8 cellular contexts compared by ENCODE assay signal in genomic region chr17:21288581-21289017, GRCh38. TPM values are rescaled to one million over a fixed set of nuclear protein-coding genes. Genes with fewer than 3 reads are reported as not detected.
DNase-seq lines count a peak whose midpoint lies in the region; ATAC-seq and TF ChIP-seq lines count a peak whose summit lies in the region.

No MANE protein-coding gene starts in this region.

- TF ChIP-seq CTCF in GM12874 (IDR thresholded peaks at IDR 0.05; ENCODE audit: insufficient read depth, low read depth, low read length): 0 out of 2 replicates have a peak, but pooled peaks have one; percentile 10
- no peak for TF ChIP-seq CTCF in HCT116 (IDR thresholded peaks at IDR 0.05 in 2 of 3, conservative IDR thresholded peaks at IDR 0.05 in 1 of 3; ENCODE audit: borderline replicate concordance in 1 of 3, insufficient read depth in 1 of 3, low read depth in 2 of 3, low read length in 2 of 3)
- no peak for TF ChIP-seq CTCF in type B pancreatic cell (conservative IDR thresholded peaks at IDR 0.05)

- no peaks in the 10 kb centered on the region for H3K9me3 Mint-ChIP-seq in activated CD4-positive, alpha-beta T cell treated with anti-CD3 and anti-CD28 coated beads, Interleukin-2, amount 10 ng/mL, durations not matched to agents 7 days and 5 days
- H3K9me3 Mint-ChIP-seq in immature natural killer cell: peaks cover 0 to 10% (median 8%) of the 10 kb centered on the region in 6 donors
- H3K9me3 Mint-ChIP-seq in type B pancreatic cell: no peaks in the 10 kb centered on the region

- BruUV-seq in HCT116 (replicated peaks; lab: Mats Ljungman, UMichigan): no TSS peak

- peak overlapping the region; percentile 93 for H3K27ac Mint-ChIP-seq in activated CD4-positive, alpha-beta T cell treated with anti-CD3 and anti-CD28 coated beads, Interleukin-2, amount 10 ng/mL, durations not matched to agents 7 days and 5 days
- peak overlapping the region; percentile 99 to 100 (median 99) for H3K27ac Mint-ChIP-seq in immature natural killer cell
- peak overlapping the region; percentile 6 for H3K27ac Mint-ChIP-seq in type B pancreatic cell

- ATAC-seq in HCT116 (no peak), left lobe of liver (no peak)

- CTCF ChIA-PET in HCT116 (lab: Charles Lee): interaction anchor here (1.1 to 1.3 kb wide), 2 partner anchors 9 to 224 kb away, joined by 3 to 4 read pairs; no protein-coding TSS in a partner anchor
- CTCF ChIA-PET in activated CD4-positive, alpha-beta T cell treated with anti-CD3 and anti-CD28 coated beads, Interleukin-2, amount 10 ng/mL, durations not matched to agents 7 days and 5 days (lab: Charles Lee): interaction anchor here (0.9 to 1.5 kb wide), 3 partner anchors 9 to 34 kb away, joined by 3 to 5 read pairs (median 3); no protein-coding TSS in a partner anchor

- H3K36me3 ChIP-seq in HCT116 (ENCODE audit: control insufficient read depth in 1 of 2, insufficient read depth in 2 of 2, low read length in 2 of 2): peaks cover 5 to 21% of the 10 kb centered on the region in 2 experiments; a peak in 3 of 4 replicates

- H3K4me1 Mint-ChIP-seq in activated CD4-positive, alpha-beta T cell treated with anti-CD3 and anti-CD28 coated beads, Interleukin-2, amount 10 ng/mL, durations not matched to agents 7 days and 5 days: peaks cover 41% of the 10 kb centered on the region
- H3K4me1 Mint-ChIP-seq in immature natural killer cell (peaks cover 67 to 69% of the 10 kb centered on the region in 2 donors), type B pancreatic cell (ENCODE audit: unreplicated experiment) (peaks cover 13% of the 10 kb centered on the region)

- no peaks in the 10 kb centered on the region for H3K9me3 ChIP-seq in HCT116 (ENCODE audit: control insufficient read depth in 1 of 2, insufficient read depth in 1 of 2, low read depth in 1 of 2, low read length in 2 of 2)

- peak overlapping the region; percentile 99 for H3K4me2 ChIP-seq in HCT116 (ENCODE audit: low read length)

- H3K27me3 ChIP-seq in HCT116 (ENCODE audit: insufficient read depth, low read length): no peaks in the 10 kb centered on the region

- peaks cover 91% of the 10 kb centered on the region for H3K79me2 ChIP-seq in HCT116 (ENCODE audit: insufficient read depth, low read length)

- no peak for TF ChIP-seq POLR2A in HCT116 (IDR thresholded peaks at IDR 0.05; ENCODE audit: borderline replicate concordance, extremely low read depth, insufficient read depth, insufficient read length)

- no peaks in the 10 kb centered on the region for H3K9me2 ChIP-seq in HCT116 (ENCODE audit: insufficient read depth)

- H4K20me1 ChIP-seq in HCT116 (ENCODE audit: insufficient read depth): no peaks in the 10 kb centered on the region

- H3K36me3 Mint-ChIP-seq in activated CD4-positive, alpha-beta T cell treated with anti-CD3 and anti-CD28 coated beads, Interleukin-2, amount 10 ng/mL, durations not matched to agents 7 days and 5 days (ENCODE audit: low read depth): peaks cover 11% of the 10 kb centered on the region
- H3K36me3 Mint-ChIP-seq in immature natural killer cell (peaks cover 0 to 3% (median 0%) of the 10 kb centered on the region in 3 donors), type B pancreatic cell (no peaks in the 10 kb centered on the region)

- peak overlapping the region; percentile 96 for H3K9ac ChIP-seq in HCT116 (ENCODE audit: low read length)

- H3K4me3 Mint-ChIP-seq in activated CD4-positive, alpha-beta T cell treated with anti-CD3 and anti-CD28 coated beads, Interleukin-2, amount 10 ng/mL, durations not matched to agents 7 days and 5 days: peak overlapping the region; percentile 97
- H3K4me3 Mint-ChIP-seq in immature natural killer cell (peak overlapping the region; percentile 92 to 98 (median 96)), type B pancreatic cell (no peak overlapping the region)

- peak overlapping the region; percentile 34 to 99; a peak in 3 of 4 replicates for H3K4me3 ChIP-seq in HCT116 (replicated peaks in 1 of 2; ENCODE audit: low read depth in 1 of 2, low read length in 2 of 2)

- no peak for TF ChIP-seq RAD21 in HCT116 (IDR thresholded peaks at IDR 0.05; ENCODE audit: low read depth)

- no peak overlapping the region for H2AFZ ChIP-seq in HCT116 (ENCODE audit: low read depth, low read length, poor library complexity, severe bottlenecking)

- H3K4me1 ChIP-seq in HCT116 (ENCODE audit: control insufficient read depth in 1 of 2, insufficient read depth in 2 of 2, low read length in 2 of 2): peaks cover 44 to 56% of the 10 kb centered on the region in 2 experiments

- intact Hi-C loops in HCT116 (cut with micrococcal nuclease): loop anchor here (10.0 kb wide), 1 partner anchor 166 kb away; no protein-coding TSS in a partner anchor

- H3K27me3 Mint-ChIP-seq in activated CD4-positive, alpha-beta T cell treated with anti-CD3 and anti-CD28 coated beads, Interleukin-2, amount 10 ng/mL, durations not matched to agents 7 days and 5 days: no peaks in the 10 kb centered on the region
- H3K27me3 Mint-ChIP-seq in immature natural killer cell (ENCODE audit: low read depth in 3 of 3) (peaks cover 14 to 33% (median 15%) of the 10 kb centered on the region in 3 donors), type B pancreatic cell (no peaks in the 10 kb centered on the region)

- POLR2A ChIA-PET in HCT116 (lab: Charles Lee): interaction anchor here (2.6 kb wide), 1 partner anchor 12 kb away, joined by 15 read pairs; no protein-coding TSS in a partner anchor
- POLR2A ChIA-PET in activated CD4-positive, alpha-beta T cell treated with anti-CD3 and anti-CD28 coated beads, Interleukin-2, amount 10 ng/mL, durations not matched to agents 7 days and 5 days (lab: Charles Lee): no interaction called here

- DNase-seq in HCT116 (ENCODE audit: low read depth, low spot score) (no peak), immature natural killer cell (peak; percentile 28 to 40 (median 31)), type B pancreatic cell (ENCODE audit: extremely low spot score, unreplicated experiment) (no peak), NCI-H446 treated with DMSO at 0.1 percent for 48 hours (lab: John Stamatoyannopoulos, UW) (no peak), left lobe of liver (ENCODE audit: low spot score) (no peak), dedifferentiated amniotic fluid mesenchymal stem cell (ENCODE audit: extremely low spot score) (no peak)
- DNase-seq in activated CD4-positive, alpha-beta T cell treated with anti-CD3 and anti-CD28 coated beads, Interleukin-2, amount 10 ng/mL, durations not matched to agents 7 days and 5 days: peak; percentile 34

- H3K27ac ChIP-seq in HCT116 (ENCODE audit: low read depth, low read length): peak overlapping the region; percentile 99

- RAD21 ChIA-PET in HCT116 (lab: Charles Lee; ENCODE audit: low non-redundant PET in 1 of 2, low total read pairs in 2 of 2, uncharacterized antibody in 2 of 2, unreplicated experiment in 2 of 2): no interaction called here

TF ChIP-seq in HCT116, 20 proteins besides CTCF, POLR2A, EP300 and RAD21:
- no peak for TF ChIP-seq CEBPB (IDR thresholded peaks at IDR 0.05; ENCODE audit: low read depth)
- TF ChIP-seq ZNF274 (IDR thresholded peaks at IDR 0.05; ENCODE audit: low read depth, low read length): no peak
- TF ChIP-seq SRF (IDR thresholded peaks at IDR 0.05; ENCODE audit: low read depth): no peak
- TF ChIP-seq CBX3 (IDR thresholded peaks at IDR 0.05; ENCODE audit: low read depth): no peak
- no peak for TF ChIP-seq FOSL1 (IDR thresholded peaks at IDR 0.05; ENCODE audit: low read depth)
- no peak for TF ChIP-seq ELF1 (IDR thresholded peaks at IDR 0.05; ENCODE audit: borderline replicate concordance, low read depth)
- no peak for TF ChIP-seq JUND (IDR thresholded peaks at IDR 0.05)
- no peak for TF ChIP-seq ZFX (IDR thresholded peaks at IDR 0.05)
- no peak for TF ChIP-seq SP1 (IDR thresholded peaks at IDR 0.05; ENCODE audit: low read depth)
- no peak for TF ChIP-seq TCF7L2 (IDR thresholded peaks at IDR 0.05; ENCODE audit: borderline replicate concordance, extremely low read depth, insufficient read depth, insufficient read length)
- no peak for TF ChIP-seq EZH2 (IDR thresholded peaks at IDR 0.05)
- TF ChIP-seq, protein P1, sequence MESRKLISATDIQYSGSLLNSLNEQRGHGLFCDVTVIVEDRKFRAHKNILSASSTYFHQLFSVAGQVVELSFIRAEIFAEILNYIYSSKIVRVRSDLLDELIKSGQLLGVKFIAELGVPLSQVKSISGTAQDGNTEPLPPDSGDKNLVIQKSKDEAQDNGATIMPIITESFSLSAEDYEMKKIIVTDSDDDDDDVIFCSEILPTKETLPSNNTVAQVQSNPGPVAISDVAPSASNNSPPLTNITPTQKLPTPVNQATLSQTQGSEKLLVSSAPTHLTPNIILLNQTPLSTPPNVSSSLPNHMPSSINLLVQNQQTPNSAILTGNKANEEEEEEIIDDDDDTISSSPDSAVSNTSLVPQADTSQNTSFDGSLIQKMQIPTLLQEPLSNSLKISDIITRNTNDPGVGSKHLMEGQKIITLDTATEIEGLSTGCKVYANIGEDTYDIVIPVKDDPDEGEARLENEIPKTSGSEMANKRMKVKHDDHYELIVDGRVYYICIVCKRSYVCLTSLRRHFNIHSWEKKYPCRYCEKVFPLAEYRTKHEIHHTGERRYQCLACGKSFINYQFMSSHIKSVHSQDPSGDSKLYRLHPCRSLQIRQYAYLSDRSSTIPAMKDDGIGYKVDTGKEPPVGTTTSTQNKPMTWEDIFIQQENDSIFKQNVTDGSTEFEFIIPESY (IDR thresholded peaks at IDR 0.05; ENCODE audit: extremely low read depth, insufficient replicate concordance, low read length): no peak
- TF ChIP-seq SIN3A (IDR thresholded peaks at IDR 0.05; ENCODE audit: low read depth): no peak
- TF ChIP-seq EZH2phosphoT487 (IDR thresholded peaks at IDR 0.05; ENCODE audit: borderline replicate concordance): no peak
- no peak for TF ChIP-seq EGR1 (IDR thresholded peaks at IDR 0.05; ENCODE audit: low read depth)

RNA-seq across cellular contexts. Expression of gene MAP2K3, which starts 4.1 kb away (rescaled TPM):
- 96.7 TPM for total RNA-seq in HCT116 (2021; ENCODE audit: unreplicated experiment)
- 74.4 and 85.1 TPM in 2 replicates for polyA plus RNA-seq in HCT116 (2012)
- 10 to 100 TPM; 41.7 to 52.8 TPM for total RNA-seq in activated CD4-positive, alpha-beta T cell treated with anti-CD3 and anti-CD28 coated beads, Interleukin-2, amount 10 ng/mL, durations not matched to agents 7 days and 5 days
- polyA plus RNA-seq in immature natural killer cell: 100 to 1,000 TPM in 1 of 3 donors, 10 to 100 TPM in 2; 66.6 to 136 (median 93.9) TPM
- total RNA-seq in type B pancreatic cell (ENCODE audit: low replicate concordance): 23.6 and 27.5 TPM in 2 replicates
- 71.5 TPM for total RNA-seq in left lobe of liver

RNA-seq across cellular contexts. Expression of gene NATD1, which starts 35.4 kb away (rescaled TPM):
- total RNA-seq in HCT116 (2021; ENCODE audit: unreplicated experiment) (3.1 TPM), type B pancreatic cell (ENCODE audit: low replicate concordance) (9.8 and 10.7 TPM in 2 replicates), left lobe of liver (5.9 TPM)
- 2.2 and 2.7 TPM in 2 replicates for polyA plus RNA-seq in HCT116 (2012)
- 1 to 10 TPM; 3.0 to 3.2 TPM for total RNA-seq in activated CD4-positive, alpha-beta T cell treated with anti-CD3 and anti-CD28 coated beads, Interleukin-2, amount 10 ng/mL, durations not matched to agents 7 days and 5 days
- 1 to 10 TPM in 2 of 3 donors, under 1 TPM in 1; 0.57 to 3.4 (median 2.5) TPM for polyA plus RNA-seq in immature natural killer cell

Comparison
In these comparisons a context has a peak if more than half of its experiments do, and no peak if none do; other contexts are left out.
1. DNase-seq: peak in activated CD4-positive, alpha-beta T cell treated with anti-CD3 and anti-CD28 coated beads, Interleukin-2, amount 10 ng/mL, durations not matched to agents 7 days and 5 days (single experiment) and immature natural killer cell (3 of 3); none in HCT116 (single experiment), type B pancreatic cell (single experiment), NCI-H446 treated with DMSO at 0.1 percent for 48 hours (single experiment), left lobe of liver (single experiment) and dedifferentiated amniotic fluid mesenchymal stem cell (single experiment).
2. H3K27ac Mint-ChIP-seq: peak in every context shown above with its lines; median percentile 99 in immature natural killer cell; 93 in activated CD4-positive, alpha-beta T cell treated with anti-CD3 and anti-CD28 coated beads, Interleukin-2, amount 10 ng/mL, durations not matched to agents 7 days and 5 days; 6 in type B pancreatic cell.